ENCODE assay signal across 8 cellular contexts in genomic region chr14:76811561-76811960, GRCh38. TPM values are rescaled to one million over a fixed set of nuclear protein-coding genes. Genes with fewer than 3 reads are reported as not detected.
DNase-seq lines count a peak whose midpoint lies in the region; ATAC-seq and TF ChIP-seq lines count a peak whose summit lies in the region.

No MANE protein-coding gene starts in this region.

- no peak for TF ChIP-seq EP300 in SK-N-SH (IDR thresholded peaks at IDR 0.05; ENCODE audit: borderline replicate concordance in 1 of 2, low read depth in 1 of 2, low read length in 1 of 2)

- TF ChIP-seq CTCF in SK-N-SH (IDR thresholded peaks at IDR 0.05): no peak
- no peak for TF ChIP-seq CTCF in fibroblast of pulmonary artery (IDR thresholded peaks at IDR 0.05; ENCODE audit: low read length, missing control alignments)
- TF ChIP-seq CTCF in retinal pigment epithelial cell (conservative IDR thresholded peaks at IDR 0.05; ENCODE audit: low read depth, low read length): no peak

- TF ChIP-seq RAD21 in SK-N-SH (IDR thresholded peaks at IDR 0.05; ENCODE audit: low read length): no peak

- H3K27me3 ChIP-seq in GM23248 (replicated peaks; ENCODE audit: insufficient read depth) (no peaks in the 10 kb centered on the region), SK-N-SH (ENCODE audit: insufficient read depth) (no peaks in the 10 kb centered on the region; the same call in 1 of the 2 replicates)

- WGBS in GM23248 (ENCODE audit: low coverage in 1 of 2, low lambda C conversion rate in 2 of 2, missing lambda C conversion rate in 2 of 2), 2 experiments: 56% methylated on average over 4 of the region's 4 CpGs
- WGBS in SK-N-SH (ENCODE audit: low lambda C conversion rate): 89% methylated on average over 4 of the region's 4 CpGs

- ATAC-seq in GM18868 (IDR thresholded peaks at IDR 0.05; ENCODE audit: unreplicated experiment): no peak

- H3K79me2 ChIP-seq in GM23248 (ENCODE audit: insufficient read depth) (peaks cover 4% of the 10 kb centered on the region; the same call in 1 of the 2 replicates), SK-N-SH (ENCODE audit: insufficient read depth) (peaks cover 5% of the 10 kb centered on the region; the same call in 1 of the 2 replicates)

- DNase-seq in GM23248 (peak; percentile 45), SK-N-SH (no peak), fibroblast of pulmonary artery (ENCODE audit: low read depth) (peak; percentile 42), retinal pigment epithelial cell (ENCODE audit: low read depth) (no peak), DMS114 treated with DMSO at 0.1 percent for 48 hours (lab: John Stamatoyannopoulos, UW; ENCODE audit: unreplicated experiment) (no peak), ACHN (no peak)
- DNase-seq in stimulated activated CD4-positive, alpha-beta T cell treated with anti-CD3 and anti-CD28 coated beads, Interleukin-2, amount 100 ng/mL, for 48 hours: no peak

- H3K9me3 ChIP-seq in GM23248 (ENCODE audit: low read depth): no peaks in the 10 kb centered on the region
- no peaks in the 10 kb centered on the region for H3K9me3 ChIP-seq in SK-N-SH

- POLR2A ChIA-PET in SK-N-SH (lab: Yijun Ruan, JAX): interaction anchor here (1.5 to 1.6 kb wide), 2 partner anchors 30 to 101 kb away, joined by 5 to 6 read pairs; no protein-coding TSS in a partner anchor

- H4K20me1 ChIP-seq in GM23248 (ENCODE audit: insufficient read depth) (no peaks in the 10 kb centered on the region), SK-N-SH (ENCODE audit: insufficient read depth) (no peaks in the 10 kb centered on the region)

- H3F3A ChIP-seq in GM23248 (ENCODE audit: insufficient read depth): no peaks in the 10 kb centered on the region
- peaks cover 5% of the 10 kb centered on the region for H3F3A ChIP-seq in SK-N-SH (replicated peaks; ENCODE audit: insufficient read depth)

- peak overlapping the region; percentile 90 for H3K4me2 ChIP-seq in GM23248 (ENCODE audit: unreplicated experiment)
- peak overlapping the region; percentile 95 for H3K4me2 ChIP-seq in SK-N-SH

- H3K9ac ChIP-seq in GM23248: peak overlapping the region; percentile 78
- H3K9ac ChIP-seq in SK-N-SH: peak overlapping the region; percentile 71; the same call in 1 of the 2 replicates

- no peak overlapping the region for H3K27ac ChIP-seq in GM23248
- H3K27ac ChIP-seq in SK-N-SH (ENCODE audit: low read depth in 2 of 2, low read length in 1 of 2): 0 out of 4 replicates have a peak overlapping the region, but pooled peaks of 1 of the 2 experiments have one; percentile 7

- in situ Hi-C loops in GM23248 (cut with MboI) (no loop called here), ACHN (cut with HindIII; ENCODE audit: low pct_ligation_motif_present, low pct_unique_long_range_greater_than_20kb, low sequenced_read_pairs) (no loop called here)

- H2AFZ ChIP-seq in GM23248: peak overlapping the region; percentile 81
- peak overlapping the region; percentile 92; the same call in 1 of the 2 replicates for H2AFZ ChIP-seq in SK-N-SH (ENCODE audit: low read depth)

- no peaks in the 10 kb centered on the region for H3K4me1 ChIP-seq in GM23248 (ENCODE audit: insufficient read depth)
- H3K4me1 ChIP-seq in SK-N-SH (ENCODE audit: control insufficient read depth in 1 of 2, insufficient read depth in 2 of 2, low read depth in 1 of 2, low read length in 1 of 2): peaks cover 6 to 16% of the 10 kb centered on the region in 2 experiments; a peak in 3 of 4 replicates

- CTCF ChIA-PET in SK-N-SH (lab: Yijun Ruan, JAX): interaction anchor here (0.6 to 9.9 kb wide), 14 partner anchors 10 to 805 kb away, joined by 3 to 112 read pairs (median 3); no protein-coding TSS in a partner anchor

- no peaks in the 10 kb centered on the region for H3K36me3 ChIP-seq in GM23248 (ENCODE audit: low read depth)
- H3K36me3 ChIP-seq in SK-N-SH (replicated peaks in 1 of 2; ENCODE audit: control insufficient read depth in 1 of 2, insufficient read depth in 2 of 2, low read length in 1 of 2): peaks cover 0 to 28% of the 10 kb centered on the region in 2 experiments

- H3K4me3 ChIP-seq in GM23248 (peak overlapping the region; percentile 69), SK-N-SH (ENCODE audit: low read depth in 2 of 2, low read length in 1 of 2) (peak overlapping the region; percentile 88 to 89), fibroblast of pulmonary artery (replicated peaks; ENCODE audit: low read depth, low read length) (peak overlapping the region; percentile 78), retinal pigment epithelial cell (ENCODE audit: low read length) (peak overlapping the region; percentile 79)

- no peaks in the 10 kb centered on the region for H3K9me2 ChIP-seq in GM23248 (ENCODE audit: insufficient read depth)
- H3K9me2 ChIP-seq in SK-N-SH: no peaks in the 10 kb centered on the region

TF ChIP-seq in SK-N-SH, 30 proteins besides CTCF, POLR2A, EP300 and RAD21:
- TF ChIP-seq PBX3 (IDR thresholded peaks at IDR 0.05): no peak
- TF ChIP-seq USF1 (IDR thresholded peaks at IDR 0.05; ENCODE audit: borderline replicate concordance, low read depth): no peak
- TF ChIP-seq RXRA (IDR thresholded peaks at IDR 0.05; ENCODE audit: borderline replicate concordance, low read depth): no peak

RNA-seq across cellular contexts. Expression of gene ANGEL1, which starts 1.1 kb away (rescaled TPM):
- 3.7 and 7.3 TPM in 2 replicates for total RNA-seq in GM23248 (2014; rRNA removed; shearing (Covaris generic))
- 4.9 TPM in 2 replicates for polyA plus RNA-seq in GM23248 (2016; fragmentation: Nextera tagmentation; extraction: Ambion mirVana)
- 14.1 and 20.7 TPM in 2 replicates for polyA plus RNA-seq in SK-N-SH (2012; rRNA removed)
- 7.5 and 9.8 TPM in 2 replicates for polyA plus RNA-seq in SK-N-SH (2012; cell fraction: cytosol; rRNA removed)
- polyA plus RNA-seq in SK-N-SH (2012; cell fraction: nucleus; rRNA removed): 48.0 and 56.1 TPM in 2 replicates

RNA-seq across cellular contexts. Expression of gene LRRC74A, which starts 14.6 kb away (rescaled TPM):
- not detected in 2 replicates for total RNA-seq in GM23248 (2014; rRNA removed; shearing (Covaris generic))
- not detected in 2 replicates for polyA plus RNA-seq in GM23248 (2016; fragmentation: Nextera tagmentation; extraction: Ambion mirVana)
- not detected in 2 replicates for polyA plus RNA-seq in SK-N-SH (2012; rRNA removed)
- not detected in 2 replicates for polyA plus RNA-seq in SK-N-SH (2012; cell fraction: cytosol; rRNA removed)
- not detected in 2 replicates for polyA plus RNA-seq in SK-N-SH (2012; cell fraction: nucleus; rRNA removed)

RNA-seq across cellular contexts. Expression of gene VASH1, which starts 50.3 kb away (rescaled TPM):
- 2.6 and 2.9 TPM in 2 replicates for total RNA-seq in GM23248 (2014; rRNA removed; shearing (Covaris generic))
- polyA plus RNA-seq in GM23248 (2016; fragmentation: Nextera tagmentation; extraction: Ambion mirVana) (2.1 and 2.2 TPM in 2 replicates), SK-N-SH (2012; rRNA removed) (4.8 and 4.9 TPM in 2 replicates)
- polyA plus RNA-seq in SK-N-SH (2012; cell fraction: cytosol; rRNA removed): 2.1 and 2.8 TPM in 2 replicates
- polyA plus RNA-seq in SK-N-SH (2012; cell fraction: nucleus; rRNA removed): 18.6 and 33.7 TPM in 2 replicates

Comparison
In these comparisons a context has a peak if more than half of its experiments do, and no peak if none do; other contexts are left out.
1. DNase-seq: peak in GM23248 (single experiment) and fibroblast of pulmonary artery (single experiment); none in SK-N-SH (single experiment), retinal pigment epithelial cell (single experiment), DMS114 treated with DMSO at 0.1 percent for 48 hours (single experiment), ACHN (single experiment) and stimulated activated CD4-positive, alpha-beta T cell treated with anti-CD3 and anti-CD28 coated beads, Interleukin-2, amount 100 ng/mL, for 48 hours (0 of 2).
2. Peak in every context shown above with its lines, with median percentiles within 50 percentile points of each other: H3K4me3 ChIP-seq.